In the genomic region with DNA sequence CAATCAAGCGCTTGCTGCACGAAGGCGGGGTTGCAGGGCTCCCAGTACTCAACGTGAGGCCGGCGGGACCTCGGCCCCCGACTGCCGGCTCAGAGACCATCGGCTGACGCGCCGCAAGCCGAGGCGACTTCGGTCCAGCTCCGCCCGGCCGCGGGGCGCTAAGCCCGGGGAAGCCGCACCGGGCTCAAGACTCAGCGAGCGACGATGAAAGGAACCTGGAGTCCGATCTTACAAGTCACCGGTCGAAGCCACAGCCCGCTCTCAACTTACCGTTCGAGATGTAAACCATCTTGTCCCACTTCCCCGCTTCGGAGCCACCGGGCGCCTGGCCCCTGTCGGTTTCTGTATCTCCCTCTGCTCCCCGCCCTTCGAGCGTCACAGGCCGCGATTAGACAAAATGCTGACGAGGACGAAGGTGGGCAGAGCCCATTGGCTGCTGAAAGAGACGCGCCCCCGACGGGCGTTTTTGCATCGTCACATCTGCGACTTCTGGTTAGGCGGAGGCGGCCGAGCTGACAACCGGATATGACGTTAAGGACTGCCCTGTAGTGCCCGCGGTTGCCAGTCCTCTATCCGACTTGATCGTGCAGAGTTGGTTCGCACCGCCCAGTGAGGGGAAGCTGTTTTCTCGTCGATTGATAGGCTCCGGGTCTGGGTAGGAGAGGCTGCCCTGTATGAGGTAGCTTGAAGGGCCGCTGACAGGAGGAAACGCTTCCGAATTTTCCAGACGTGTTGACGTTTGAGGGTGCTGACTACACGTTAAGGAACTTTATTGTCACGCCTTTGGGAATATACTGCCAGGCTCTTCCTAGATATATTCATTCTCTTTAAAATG, we compare ENCODE assay signal across 8 cellular contexts. TPM values are rescaled to one million over a fixed set of nuclear protein-coding genes. Genes with fewer than 3 reads are reported as not detected.
DNase-seq lines count a peak whose midpoint lies in the region; ATAC-seq and TF ChIP-seq lines count a peak whose summit lies in the region.

A gene (minus strand): TSS at position 360 of the 835 bp plus-strand sequence.

- CTCF ChIA-PET in BJ (lab: Yijun Ruan, JAX), result interaction anchor here (0.6 kb wide), 1 partner anchor 30 kb away, joined by 3 read pairs; no protein-coding TSS in a partner anchor
- CTCF ChIA-PET in activated CD4-positive, alpha-beta T cell treated with anti-CD3 and anti-CD28 coated beads, Interleukin-2, amount 10 ng/mL, durations not matched to agents 7 days and 5 days (lab: Charles Lee), result interaction anchor here (0.9 to 1.1 kb wide), 3 partner anchors 11 to 17 kb away, joined by 3 to 5 read pairs (median 4); no protein-coding TSS in a partner anchor

- POLR2A ChIA-PET in BJ (lab: Charles Lee), result interaction anchor here (0.6 kb wide), 1 partner anchor 45 kb away, joined by 9 read pairs; no protein-coding TSS in a partner anchor
- POLR2A ChIA-PET in activated CD4-positive, alpha-beta T cell treated with anti-CD3 and anti-CD28 coated beads, Interleukin-2, amount 10 ng/mL, durations not matched to agents 7 days and 5 days (lab: Charles Lee), result interaction anchor here (0.8 kb wide), 1 partner anchor 9 kb away, joined by 3 read pairs; no protein-coding TSS in a partner anchor

- ATAC-seq in GM19328 (IDR thresholded peaks at IDR 0.05; ENCODE audit: unreplicated experiment), result peak; percentile 99
- peak; percentile 95 for ATAC-seq in HG03520 (IDR thresholded peaks at IDR 0.05; ENCODE audit: unreplicated experiment)

- H3K36me3 ChIP-seq in BJ (ENCODE audit: control insufficient read depth, insufficient read depth, low read length), result no peaks in the 10 kb centered on the region

- peaks cover 4% of the 10 kb centered on the region; the same call in 1 of the 2 replicates for H3K27me3 ChIP-seq in BJ (ENCODE audit: control insufficient read depth, insufficient read depth, low read length)
- H3K27me3 ChIP-seq in layer of hippocampus (ENCODE audit: control insufficient read depth, insufficient read depth, low read length), result no peaks in the 10 kb centered on the region

- peak; percentile 92 for DNase-seq in BJ (ENCODE audit: low read depth)
- DNase-seq in NCI-H69 (lab: John Stamatoyannopoulos, UW), result peak; percentile 98
- DNase-seq in activated CD4-positive, alpha-beta T cell treated with anti-CD3 and anti-CD28 coated beads, Interleukin-2, amount 10 ng/mL, durations not matched to agents 7 days and 5 days, result peak; percentile 98
- DNase-seq in coronary artery (ENCODE audit: low spot score), result peak; percentile 100
- DNase-seq in stimulated activated CD4-positive, alpha-beta T cell treated with anti-CD3 and anti-CD28 coated beads, Interleukin-1b, Interleukin-23, amount 100 ng/mL, for 4 hours (ENCODE audit: low read depth in 2 of 2), result peak; percentile 87 to 91

- H3K4me3 ChIP-seq in BJ (ENCODE audit: low read depth, low read length) (peak within 1 kb of the TSS; percentile 84), coronary artery (peak within 1 kb of the TSS; percentile 78)

- peak within 1 kb of the TSS; percentile 92 for H3K4me3 Mint-ChIP-seq in activated CD4-positive, alpha-beta T cell treated with anti-CD3 and anti-CD28 coated beads, Interleukin-2, amount 10 ng/mL, durations not matched to agents 7 days and 5 days

- peaks cover 17% of the 10 kb centered on the region for H3K27me3 Mint-ChIP-seq in activated CD4-positive, alpha-beta T cell treated with anti-CD3 and anti-CD28 coated beads, Interleukin-2, amount 10 ng/mL, durations not matched to agents 7 days and 5 days

- TF ChIP-seq CTCF in BJ (IDR thresholded peaks at IDR 0.05; ENCODE audit: insufficient read depth, low read depth, low read length), result no peak
- TF ChIP-seq CTCF in coronary artery (IDR thresholded peaks at IDR 0.05), result no peak

- peak within 1 kb of the TSS; percentile 97 for H3K27ac Mint-ChIP-seq in activated CD4-positive, alpha-beta T cell treated with anti-CD3 and anti-CD28 coated beads, Interleukin-2, amount 10 ng/mL, durations not matched to agents 7 days and 5 days

- peaks cover 54% of the 10 kb centered on the region for H3K4me1 Mint-ChIP-seq in activated CD4-positive, alpha-beta T cell treated with anti-CD3 and anti-CD28 coated beads, Interleukin-2, amount 10 ng/mL, durations not matched to agents 7 days and 5 days

- peaks cover 3% of the 10 kb centered on the region for H3K9me3 Mint-ChIP-seq in activated CD4-positive, alpha-beta T cell treated with anti-CD3 and anti-CD28 coated beads, Interleukin-2, amount 10 ng/mL, durations not matched to agents 7 days and 5 days

- H3K27ac ChIP-seq in coronary artery, result peak within 1 kb of the TSS; percentile 79 to 90
- H3K27ac ChIP-seq in layer of hippocampus (ENCODE audit: low read depth, low read length), result peak within 1 kb of the TSS; percentile 91

- H3K36me3 Mint-ChIP-seq in activated CD4-positive, alpha-beta T cell treated with anti-CD3 and anti-CD28 coated beads, Interleukin-2, amount 10 ng/mL, durations not matched to agents 7 days and 5 days (ENCODE audit: low read depth), result peaks cover 37% of the 10 kb centered on the region

RNA-seq across cellular contexts. Expression of the gene that starts here (rescaled TPM):
- 20.3 and 37.0 TPM in 2 replicates for polyA plus RNA-seq in BJ (2011; rRNA removed)
- polyA minus RNA-seq in BJ (2011; rRNA and poly(A)+ RNA removed), result 4.4 and 5.5 TPM in 2 replicates
- 10 to 100 TPM; 39.8 to 48.0 TPM for total RNA-seq in activated CD4-positive, alpha-beta T cell treated with anti-CD3 and anti-CD28 coated beads, Interleukin-2, amount 10 ng/mL, durations not matched to agents 7 days and 5 days

Comparison
In these comparisons a context has a peak if more than half of its experiments do, and no peak if none do; other contexts are left out.
1. Peak in every context shown above with its lines: DNase-seq, ATAC-seq, H3K4me3 ChIP-seq and H3K27ac ChIP-seq.